1 cellular context compared by ENCODE assay signal in the genomic region with DNA sequence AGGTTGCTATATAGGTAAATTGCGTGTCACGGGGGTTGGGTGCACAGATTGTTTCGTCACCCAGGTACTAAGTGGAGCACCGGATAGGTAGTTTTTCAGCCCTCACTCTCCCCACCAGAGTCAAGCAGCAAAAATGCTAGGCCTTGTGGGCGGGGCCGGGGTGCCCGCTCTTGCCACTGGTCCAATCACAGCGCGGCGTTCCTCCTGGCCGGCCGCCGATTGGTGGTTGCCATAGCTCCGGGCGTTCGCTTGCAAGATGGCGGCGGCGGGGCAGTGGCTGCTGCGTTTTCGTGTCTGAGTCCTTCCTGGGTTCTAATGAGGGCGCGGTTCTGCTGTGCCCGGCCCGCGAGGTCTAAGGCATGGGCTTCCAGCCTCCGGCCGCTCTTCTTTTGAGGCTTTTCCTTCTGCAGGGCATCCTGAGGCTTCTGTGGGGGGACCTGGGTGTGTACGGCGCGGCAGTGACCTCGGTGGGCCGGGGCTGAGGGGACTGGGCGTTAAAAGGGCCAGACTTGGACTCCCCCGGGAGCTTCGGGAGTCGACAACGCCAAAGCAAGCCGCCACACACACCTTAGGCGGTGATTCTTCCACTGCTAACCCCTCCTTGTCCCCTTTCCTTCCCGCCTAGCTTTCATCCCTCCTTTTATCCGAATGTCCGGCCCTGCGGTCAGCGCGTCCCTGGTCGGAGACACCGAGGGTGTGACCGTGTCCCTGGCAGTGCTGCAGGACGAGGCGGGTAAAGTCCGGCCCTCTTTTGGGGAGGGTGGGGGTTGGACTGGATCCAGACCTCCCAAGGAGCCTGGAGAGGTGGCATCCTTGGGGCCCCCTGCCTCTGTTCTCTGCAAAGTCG.
TF ChIP-seq lines count a peak whose summit lies in the region.

A gene (plus strand): TSS at position 232 of the 847 bp plus-strand sequence. CDS start 128 bp downstream, at position 360.

TF ChIP-seq in HEK293, 187 proteins besides CTCF, POLR2A, EP300 and RAD21 (continued from another document):
- no peak for TF ChIP-seq ZNF433 (tag by site-specific recombination; IDR thresholded peaks at IDR 0.05; ENCODE audit: low read depth)
- no peak for TF ChIP-seq ZNF426 (tag by site-specific recombination; IDR thresholded peaks at IDR 0.05)
- TF ChIP-seq, protein P1, sequence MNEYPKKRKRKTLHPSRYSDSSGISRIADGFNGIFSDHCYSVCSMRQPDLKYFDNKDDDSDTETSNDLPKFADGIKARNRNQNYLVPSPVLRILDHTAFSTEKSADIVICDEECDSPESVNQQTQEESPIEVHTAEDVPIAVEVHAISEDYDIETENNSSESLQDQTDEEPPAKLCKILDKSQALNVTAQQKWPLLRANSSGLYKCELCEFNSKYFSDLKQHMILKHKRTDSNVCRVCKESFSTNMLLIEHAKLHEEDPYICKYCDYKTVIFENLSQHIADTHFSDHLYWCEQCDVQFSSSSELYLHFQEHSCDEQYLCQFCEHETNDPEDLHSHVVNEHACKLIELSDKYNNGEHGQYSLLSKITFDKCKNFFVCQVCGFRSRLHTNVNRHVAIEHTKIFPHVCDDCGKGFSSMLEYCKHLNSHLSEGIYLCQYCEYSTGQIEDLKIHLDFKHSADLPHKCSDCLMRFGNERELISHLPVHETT (tag by site-specific recombination; IDR thresholded peaks at IDR 0.05), result no peak
- TF ChIP-seq, protein P2, sequence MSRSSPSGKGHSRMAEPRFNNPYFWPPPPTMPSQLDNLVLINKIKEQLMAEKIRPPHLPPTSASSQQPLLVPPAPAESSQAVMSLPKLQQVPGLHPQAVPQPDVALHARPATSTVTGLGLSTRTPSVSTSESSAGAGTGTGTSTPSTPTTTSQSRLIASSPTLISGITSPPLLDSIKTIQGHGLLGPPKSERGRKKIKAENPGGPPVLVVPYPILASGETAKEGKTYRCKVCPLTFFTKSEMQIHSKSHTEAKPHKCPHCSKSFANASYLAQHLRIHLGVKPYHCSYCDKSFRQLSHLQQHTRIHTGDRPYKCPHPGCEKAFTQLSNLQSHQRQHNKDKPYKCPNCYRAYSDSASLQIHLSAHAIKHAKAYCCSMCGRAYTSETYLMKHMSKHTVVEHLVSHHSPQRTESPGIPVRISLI (tag by site-specific recombination; IDR thresholded peaks at IDR 0.05), result no peak
- TF ChIP-seq SCRT2 (tag by site-specific recombination; IDR thresholded peaks at IDR 0.05), result no peak
- TF ChIP-seq, protein P3, sequence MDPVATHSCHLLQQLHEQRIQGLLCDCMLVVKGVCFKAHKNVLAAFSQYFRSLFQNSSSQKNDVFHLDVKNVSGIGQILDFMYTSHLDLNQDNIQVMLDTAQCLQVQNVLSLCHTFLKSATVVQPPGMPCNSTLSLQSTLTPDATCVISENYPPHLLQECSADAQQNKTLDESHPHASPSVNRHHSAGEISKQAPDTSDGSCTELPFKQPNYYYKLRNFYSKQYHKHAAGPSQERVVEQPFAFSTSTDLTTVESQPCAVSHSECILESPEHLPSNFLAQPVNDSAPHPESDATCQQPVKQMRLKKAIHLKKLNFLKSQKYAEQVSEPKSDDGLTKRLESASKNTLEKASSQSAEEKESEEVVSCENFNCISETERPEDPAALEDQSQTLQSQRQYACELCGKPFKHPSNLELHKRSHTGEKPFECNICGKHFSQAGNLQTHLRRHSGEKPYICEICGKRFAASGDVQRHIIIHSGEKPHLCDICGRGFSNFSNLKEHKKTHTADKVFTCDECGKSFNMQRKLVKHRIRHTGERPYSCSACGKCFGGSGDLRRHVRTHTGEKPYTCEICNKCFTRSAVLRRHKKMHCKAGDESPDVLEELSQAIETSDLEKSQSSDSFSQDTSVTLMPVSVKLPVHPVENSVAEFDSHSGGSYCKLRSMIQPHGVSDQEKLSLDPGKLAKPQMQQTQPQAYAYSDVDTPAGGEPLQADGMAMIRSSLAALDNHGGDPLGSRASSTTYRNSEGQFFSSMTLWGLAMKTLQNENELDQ (tag by site-specific recombination; IDR thresholded peaks at IDR 0.05; ENCODE audit: low read depth), result no peak
- no peak for TF ChIP-seq ZNF843 (tag by site-specific recombination; IDR thresholded peaks at IDR 0.05)
- TF ChIP-seq, protein P4, sequence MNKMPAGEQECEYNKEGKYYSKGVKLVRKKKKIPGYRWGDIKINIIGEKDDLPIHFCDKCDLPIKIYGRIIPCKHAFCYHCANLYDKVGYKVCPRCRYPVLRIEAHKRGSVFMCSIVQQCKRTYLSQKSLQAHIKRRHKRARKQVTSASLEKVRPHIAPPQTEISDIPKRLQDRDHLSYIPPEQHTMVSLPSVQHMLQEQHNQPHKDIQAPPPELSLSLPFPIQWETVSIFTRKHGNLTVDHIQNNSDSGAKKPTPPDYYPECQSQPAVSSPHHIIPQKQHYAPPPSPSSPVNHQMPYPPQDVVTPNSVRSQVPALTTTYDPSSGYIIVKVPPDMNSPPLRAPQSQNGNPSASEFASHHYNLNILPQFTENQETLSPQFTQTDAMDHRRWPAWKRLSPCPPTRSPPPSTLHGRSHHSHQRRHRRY (tag by site-specific recombination; IDR thresholded peaks at IDR 0.05), result no peak
- TF ChIP-seq ZNF48 (tag by site-specific recombination; IDR thresholded peaks at IDR 0.05), result no peak
- TF ChIP-seq HOXC10 (CRISPR knock-in tag; IDR thresholded peaks at IDR 0.05), result no peak
